Comparison of ENCODE assay signal across 7 cellular contexts in genomic region chr13:90551253-90551652, GRCh38.
"Had no signal": no experiment of that assay in that cellular context is flagged by ENCODE, and none has a peak within 500 bp of the region (broad histone marks: within the 10 kb centered on the region; RNA-seq: fewer than 3 reads in every experiment).

No MANE protein-coding gene starts in this region.

- H3K4me3 ChIP-seq: GM23338 had no signal

- DNase-seq: H9, HCEC 1CT, IMR-90, KG1 had no signal

- H3K27ac ChIP-seq: HL-60 had no signal

- H3K4me2 ChIP-seq: GM23338 had no signal

- H2AFZ ChIP-seq: GM23338 had no signal

- ATAC-seq: GM23338, HepG2 had no signal
